ENCODE assay signal across 10 cellular contexts in genomic region chr3:49132073-49132436, GRCh38. TPM values are rescaled to one million over a fixed set of nuclear protein-coding genes. Genes with fewer than 3 reads are reported as not detected.
DNase-seq lines count a peak whose midpoint lies in the region; ATAC-seq and TF ChIP-seq lines count a peak whose summit lies in the region.
"Had no signal": no experiment of that assay in that cellular context is flagged by ENCODE, and none has a peak within 500 bp of the region (broad histone marks: within the 10 kb centered on the region; RNA-seq: fewer than 3 reads in every experiment).

No MANE protein-coding gene starts in this region.

- no peak for TF ChIP-seq POLR2A in uterus (IDR thresholded peaks at IDR 0.05)

- 66% methylated on average over 4 of the region's 9 CpGs for WGBS in SK-N-SH (ENCODE audit: low lambda C conversion rate)

- H3K36me3 ChIP-seq in SK-N-SH (replicated peaks in 1 of 2; ENCODE audit: control insufficient read depth in 1 of 2, insufficient read depth in 2 of 2, low read length in 1 of 2) (peaks cover 8 to 22% of the 10 kb centered on the region in 2 experiments), muscle layer of colon (ENCODE audit: insufficient read depth, low read length) (peaks cover 43% of the 10 kb centered on the region), uterus (no peaks in the 10 kb centered on the region)

- no peaks in the 10 kb centered on the region for H3K9me3 Mint-ChIP-seq in T-cell

- H3K79me2 ChIP-seq in SK-N-SH (ENCODE audit: insufficient read depth), result peaks cover 37% of the 10 kb centered on the region

- no peaks in the 10 kb centered on the region for H3K9me2 ChIP-seq in SK-N-SH

- DNase-seq in SK-N-SH, result no peak
- no peak for DNase-seq in epithelial cell of proximal tubule (ENCODE audit: low read depth)
- DNase-seq in uterus, result no peak
- no peak for DNase-seq in T-cell
- DNase-seq: KBM-7; stimulated activated naive CD8-positive, alpha-beta T cell treated with anti-CD3 and anti-CD28 coated beads, Interleukin-15, Interleukin-2, amounts not matched to agents 100 U/mL and 50 U/mL, for 24 hours had no signal

- H3K36me3 Mint-ChIP-seq in T-cell, result no peaks in the 10 kb centered on the region

- H3K4me3 Mint-ChIP-seq in T-cell, result no peak overlapping the region

- intact Hi-C loops in uterus (cut with DNase I; ENCODE audit: low total_unique reads), result no loop called here

- H3F3A ChIP-seq in SK-N-SH (replicated peaks; ENCODE audit: insufficient read depth), result no peaks in the 10 kb centered on the region

- H3K27ac Mint-ChIP-seq in T-cell, result no peak overlapping the region

- no peak overlapping the region for H2AFZ ChIP-seq in SK-N-SH (ENCODE audit: low read depth)

- H3K4me2 ChIP-seq in SK-N-SH, result peak overlapping the region; percentile 100

- H3K9me3 ChIP-seq in SK-N-SH (no peaks in the 10 kb centered on the region), muscle layer of colon (ENCODE audit: low read length) (no peaks in the 10 kb centered on the region), uterus (no peaks in the 10 kb centered on the region)

- CTCF ChIA-PET in SK-N-SH (lab: Yijun Ruan, JAX) (interaction anchor here (0.7 to 5.4 kb wide), 11 partner anchors 12 to 447 kb away, joined by 3 to 26 read pairs (median 4); partner anchors contain the start of genes CCDC71, KLHDC8B, NDUFAF3 and USP19), T-cell (lab: Charles Lee) (interaction anchor here in 1 of 2 donors (1.0 kb wide), 1 partner anchor 144 kb away, joined by 3 read pairs; no protein-coding TSS in a partner anchor)

- H4K20me1 ChIP-seq in SK-N-SH (ENCODE audit: insufficient read depth), result no peaks in the 10 kb centered on the region

- no peak for TF ChIP-seq EP300 in SK-N-SH (IDR thresholded peaks at IDR 0.05; ENCODE audit: borderline replicate concordance in 1 of 2, low read depth in 1 of 2, low read length in 1 of 2)

- H3K27me3 ChIP-seq in SK-N-SH (ENCODE audit: insufficient read depth) (no peaks in the 10 kb centered on the region), muscle layer of colon (ENCODE audit: control insufficient read depth in 1 of 2, insufficient read depth in 2 of 2, low read length in 2 of 2) (no peaks in the 10 kb centered on the region), uterus (no peaks in the 10 kb centered on the region)

- POLR2A ChIA-PET in SK-N-SH (lab: Yijun Ruan, JAX), result interaction anchor here (2.3 to 2.7 kb wide), 2 partner anchors 12 to 38 kb away, joined by 16 to 22 read pairs; partner anchors contain the start of genes QRICH1 and USP19
- POLR2A ChIA-PET in T-cell (lab: Charles Lee), result no interaction called here

- H3K4me1 ChIP-seq in SK-N-SH (ENCODE audit: control insufficient read depth in 1 of 2, insufficient read depth in 2 of 2, low read depth in 1 of 2, low read length in 1 of 2) (peaks cover 0 to 18% of the 10 kb centered on the region in 2 experiments; a peak in 1 of 4 replicates), muscle layer of colon (ENCODE audit: insufficient read depth, low read length) (peaks cover 28% of the 10 kb centered on the region), uterus (peaks cover 0 to 12% of the 10 kb centered on the region in 2 donors)

- H3K9ac ChIP-seq in SK-N-SH (peak overlapping the region; percentile 75), muscle layer of colon (ENCODE audit: low read length) (peak overlapping the region; percentile 77)

- H3K27ac ChIP-seq in SK-N-SH (ENCODE audit: low read depth in 2 of 2, low read length in 1 of 2) (peak overlapping the region; percentile 83 to 91; a peak in 3 of 4 replicates), muscle layer of colon (ENCODE audit: low read depth, low read length) (peak overlapping the region; percentile 70), uterus (peak overlapping the region; percentile 90 to 96)

- TF ChIP-seq CTCF in SK-N-SH (IDR thresholded peaks at IDR 0.05), result no peak
- no peak for TF ChIP-seq CTCF in epithelial cell of proximal tubule (conservative IDR thresholded peaks at IDR 0.05; ENCODE audit: low read depth, low read length)
- no peak for TF ChIP-seq CTCF in uterus (IDR thresholded peaks at IDR 0.05)

- H3K4me3 ChIP-seq in SK-N-SH (ENCODE audit: low read depth in 2 of 2, low read length in 1 of 2) (peak overlapping the region; percentile 67 to 81), epithelial cell of proximal tubule (ENCODE audit: low read depth, low read length) (peak overlapping the region; percentile 81), muscle layer of colon (ENCODE audit: low read depth in 1 of 2, low read length in 2 of 2) (peak overlapping the region; percentile 64 to 83), uterus (peak overlapping the region; percentile 57 to 75)

- TF ChIP-seq RAD21 in SK-N-SH (IDR thresholded peaks at IDR 0.05; ENCODE audit: low read length), result no peak

- peaks cover 0 to 4% (median 2%) of the 10 kb centered on the region in 3 donors for H3K4me1 Mint-ChIP-seq in T-cell

- ATAC-seq in SK-N-SH treated with all-trans-retinoic acid at 6 μM for 48 hours, result no peak
- ATAC-seq in T-cell (replicated peaks in 1 of 4), result no peak
- ATAC-seq in HG03457 (IDR thresholded peaks at IDR 0.05; ENCODE audit: unreplicated experiment), result no peak
- ATAC-seq in GM19035 (IDR thresholded peaks at IDR 0.05; ENCODE audit: unreplicated experiment), result no peak
- ATAC-seq: stimulated activated naive CD8-positive, alpha-beta T cell treated with anti-CD3 and anti-CD28 coated beads, Interleukin-15, Interleukin-2, amounts not matched to agents 100 U/mL and 50 U/mL, for 24 hours had no signal

- H3K27me3 Mint-ChIP-seq in T-cell, result peaks cover 4 to 35% of the 10 kb centered on the region in 2 donors

TF ChIP-seq in SK-N-SH, 30 proteins besides CTCF, POLR2A, EP300 and RAD21 (continues in another document):
- TF ChIP-seq TCF12 (IDR thresholded peaks at IDR 0.05), result no peak
- no peak for TF ChIP-seq PBX3 (IDR thresholded peaks at IDR 0.05)
- TF ChIP-seq RCOR1 (IDR thresholded peaks at IDR 0.05; ENCODE audit: low read length), result no peak
- TF ChIP-seq MAX (IDR thresholded peaks at IDR 0.05; ENCODE audit: low read depth), result no peak

TF ChIP-seq in SK-N-SH treated with all-trans-retinoic acid at 6 μM for 48 hours, 23 proteins besides CTCF, POLR2A, EP300 and RAD21:
- TF ChIP-seq RARB (CRISPR knock-in tag; IDR thresholded peaks at IDR 0.05), result no peak
- no peak for TF ChIP-seq TSHZ2 (CRISPR knock-in tag; IDR thresholded peaks at IDR 0.05)
- no peak for TF ChIP-seq PPARA (CRISPR knock-in tag; IDR thresholded peaks at IDR 0.05; ENCODE audit: borderline replicate concordance)

RNA-seq across cellular contexts. Expression of gene LAMB2, which starts 0.8 kb away (rescaled TPM):
- 318 and 332 TPM in 2 replicates for polyA plus RNA-seq in SK-N-SH (2012; rRNA removed)
- 79.7 and 90.1 TPM in 2 replicates for polyA plus RNA-seq in SK-N-SH (2012; cell fraction: cytosol; rRNA removed)
- 1,763 and 2,430 TPM in 2 replicates for polyA plus RNA-seq in SK-N-SH (2012; cell fraction: nucleus; rRNA removed)
- total RNA-seq in epithelial cell of proximal tubule (116 and 232 TPM in 2 replicates), uterus (100 to 1,000 TPM; 387 to 604 (median 509) TPM), T-cell (1 to 10 TPM in 3 of 5 donors, under 1 TPM in 2; 0.25 to 3.7 (median 2.1) TPM)

RNA-seq across cellular contexts. Expression of gene USP19, which starts 11.4 kb away (rescaled TPM):
- polyA plus RNA-seq in SK-N-SH (2012; rRNA removed), result 75.6 and 80.5 TPM in 2 replicates
- polyA plus RNA-seq in SK-N-SH (2012; cell fraction: cytosol; rRNA removed), result 31.2 and 48.4 TPM in 2 replicates
- 181 and 182 TPM in 2 replicates for polyA plus RNA-seq in SK-N-SH (2012; cell fraction: nucleus; rRNA removed)
- total RNA-seq in epithelial cell of proximal tubule, result 34.7 and 35.9 TPM in 2 replicates
- 10 to 100 TPM; 21.5 to 66.6 (median 43.6) TPM for total RNA-seq in uterus
- total RNA-seq in T-cell, result 100 to 1,000 TPM in 3 of 5 donors, 10 to 100 TPM in 2; 56.5 to 117 (median 105) TPM

RNA-seq across cellular contexts. Expression of gene QARS1, which starts 27.5 kb away (rescaled TPM):
- polyA plus RNA-seq in SK-N-SH (2012; rRNA removed), result 311 and 381 TPM in 2 replicates
- 153 and 224 TPM in 2 replicates for polyA plus RNA-seq in SK-N-SH (2012; cell fraction: cytosol; rRNA removed)
- 787 and 824 TPM in 2 replicates for polyA plus RNA-seq in SK-N-SH (2012; cell fraction: nucleus; rRNA removed)
- total RNA-seq in epithelial cell of proximal tubule (299 and 306 TPM in 2 replicates), uterus (100 to 1,000 TPM; 124 to 280 (median 161) TPM), T-cell (100 to 1,000 TPM; 215 to 261 (median 245) TPM)

RNA-seq across cellular contexts. Expression of gene CCDC71, which starts 34.1 kb away (rescaled TPM):
- 40.9 and 43.6 TPM in 2 replicates for polyA plus RNA-seq in SK-N-SH (2012; rRNA removed)
- polyA plus RNA-seq in SK-N-SH (2012; cell fraction: cytosol; rRNA removed), result 20.6 and 31.9 TPM in 2 replicates
- 27.3 and 29.4 TPM in 2 replicates for polyA plus RNA-seq in SK-N-SH (2012; cell fraction: nucleus; rRNA removed)
- 33.4 and 44.4 TPM in 2 replicates for total RNA-seq in epithelial cell of proximal tubule
- 10 to 100 TPM in 3 of 4 donors, 1 to 10 TPM in 1; 9.2 to 58.2 (median 31.3) TPM for total RNA-seq in uterus
- total RNA-seq in T-cell, result 10 to 100 TPM; 20.4 to 37.0 (median 35.8) TPM

RNA-seq across cellular contexts. Expression of gene QRICH1, which starts 38.2 kb away (rescaled TPM):
- polyA plus RNA-seq in SK-N-SH (2012; rRNA removed), result 58.5 and 67.0 TPM in 2 replicates
- 27.7 and 33.7 TPM in 2 replicates for polyA plus RNA-seq in SK-N-SH (2012; cell fraction: cytosol; rRNA removed)
- polyA plus RNA-seq in SK-N-SH (2012; cell fraction: nucleus; rRNA removed), result 255 and 279 TPM in 2 replicates
- total RNA-seq in epithelial cell of proximal tubule (53.6 and 103 TPM in 2 replicates), uterus (100 to 1,000 TPM in 2 of 4 donors, 10 to 100 TPM in 2; 69.0 to 140 (median 104) TPM), T-cell (100 to 1,000 TPM; 142 to 202 (median 155) TPM)

Comparison
In these comparisons a context has a peak if more than half of its experiments do, and no peak if none do; other contexts are left out.
1. RNA of gene LAMB2, which starts 0.8 kb away (total RNA-seq): 387 to 604 TPM in uterus and 116 to 232 TPM in epithelial cell of proximal tubule; 0.25 to 3.7 TPM in T-cell; every median in the first group is over 10 times any median in the second.
2. Peak in every context shown above with its lines, with median percentiles within 50 percentile points of each other: H3K27ac ChIP-seq and H3K4me3 ChIP-seq.